Comparison of ENCODE assay signal across 29 cellular contexts in the genomic region with DNA sequence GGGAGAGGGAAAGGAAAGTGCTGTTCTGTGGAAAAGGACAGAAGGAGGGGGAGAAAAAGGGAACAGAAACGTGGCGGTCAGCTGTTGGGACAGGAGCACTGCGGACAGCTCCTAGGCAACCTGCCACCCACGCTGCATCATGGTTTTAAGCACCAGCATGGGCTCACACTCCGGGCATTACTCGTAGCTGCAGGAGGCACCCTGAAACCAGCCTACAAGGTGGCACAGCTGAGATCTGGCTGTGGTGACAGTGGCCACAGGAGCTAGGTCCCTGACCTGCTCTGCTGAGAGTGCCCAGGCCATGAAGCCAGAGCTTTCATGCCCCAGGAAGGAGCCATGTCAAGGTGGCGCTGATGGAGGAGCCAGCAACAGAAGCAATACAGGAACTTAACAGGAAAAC.
"Had no signal": no experiment of that assay in that cellular context is flagged by ENCODE, and none has a peak within 500 bp of the region (broad histone marks: within the 10 kb centered on the region; RNA-seq: fewer than 3 reads in every experiment).

No MANE protein-coding gene starts in this region.

- DNase-seq: activated CD4-positive, alpha-beta T cell treated with anti-CD3 and anti-CD28 coated beads, Interleukin-2, amount 10 ng/mL, durations not matched to agents 24 days and 14 days; activated CD4-positive, alpha-beta T cell treated with anti-CD3 and anti-CD28 coated beads, Interleukin-2, amount 50 U/mL, for 4 hours; activated CD8-positive, alpha-beta T cell treated with anti-CD3 and anti-CD28 coated beads for 36 hours; activated effector memory CD4-positive, alpha-beta T cell treated with anti-CD3 and anti-CD28 coated beads, Interleukin-2, amount 50 U/mL, for 16 hours; activated naive CD4-positive, alpha-beta T cell; activated naive CD4-positive, alpha-beta T cell treated with anti-CD3 and anti-CD28 coated beads, Interleukin-2, amount 50 U/mL, for 16 hours; activated naive CD8-positive, alpha-beta T cell treated with anti-CD3 and anti-CD28 coated beads for 36 hours; activated T-cell treated with anti-CD3 and anti-CD28 coated beads, Interleukin-2, amount 50 U/mL, for 1 hour; activated T-cell treated with anti-CD3 and anti-CD28 coated beads, Interleukin-2, amount 50 U/mL, for 72 hours; amniotic stem cell; aorta; brain microvascular endothelial cell; NCI-H1092 treated with DMSO at 0.1 percent for 48 hours; NCI-H1417 treated with DMSO at 0.1 percent for 48 hours; NCI-H187 treated with DMSO at 0.1 percent for 48 hours; NCI-H2081; NCI-H2171 treated with DMSO at 0.1 percent for 48 hours; NCI-H226; NCI-H446 treated with DMSO at 0.1 percent for 48 hours; NCI-H524; NCI-H69; NCI-H82; SW 1271; T-helper 1 cell; T-helper 2 cell; T-helper 9 cell had no signal

- H3K27me3 ChIP-seq: brain microvascular endothelial cell had no signal

- ATAC-seq: activated CD8-positive, alpha-beta T cell treated with anti-CD3 and anti-CD28 coated beads for 36 hours; activated T-cell treated with anti-CD3 and anti-CD28 coated beads, Interleukin-2, amount 50 U/mL, for 72 hours; activated T-helper 17 cell treated with anti-CD3 and anti-CD28 coated beads, Interleukin-2, amount 50 U/mL, for 72 hours; Panc1; Right ventricle myocardium inferior had no signal

- H3K27ac ChIP-seq: brain microvascular endothelial cell had no signal

- H3K36me3 ChIP-seq: brain microvascular endothelial cell had no signal
